ENCODE assay signal across 2 cellular contexts in the genomic region with DNA sequence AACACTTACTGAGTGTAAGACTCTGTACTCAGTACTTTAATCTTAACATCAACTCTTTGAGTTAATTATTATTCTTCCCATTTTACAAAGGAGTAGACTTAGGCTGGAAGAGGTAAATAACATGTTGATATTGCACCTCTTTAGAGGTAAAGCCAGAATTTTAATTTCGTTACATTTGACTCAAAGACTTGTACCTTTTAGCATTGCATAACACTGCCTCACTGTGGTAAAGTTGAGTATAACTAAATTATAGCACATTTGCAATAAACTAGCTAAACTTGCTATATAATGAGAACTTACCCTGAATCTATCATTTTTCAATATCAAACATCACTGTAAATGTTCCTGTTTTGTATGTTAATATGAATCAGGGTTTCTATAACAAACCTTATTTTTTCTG.
TF ChIP-seq lines count a peak whose summit lies in the region.

No MANE protein-coding gene starts in this region.

TF ChIP-seq in liver, 16 proteins besides CTCF, POLR2A, EP300 and RAD21 (continued from another document):
- TF ChIP-seq, protein P1, sequence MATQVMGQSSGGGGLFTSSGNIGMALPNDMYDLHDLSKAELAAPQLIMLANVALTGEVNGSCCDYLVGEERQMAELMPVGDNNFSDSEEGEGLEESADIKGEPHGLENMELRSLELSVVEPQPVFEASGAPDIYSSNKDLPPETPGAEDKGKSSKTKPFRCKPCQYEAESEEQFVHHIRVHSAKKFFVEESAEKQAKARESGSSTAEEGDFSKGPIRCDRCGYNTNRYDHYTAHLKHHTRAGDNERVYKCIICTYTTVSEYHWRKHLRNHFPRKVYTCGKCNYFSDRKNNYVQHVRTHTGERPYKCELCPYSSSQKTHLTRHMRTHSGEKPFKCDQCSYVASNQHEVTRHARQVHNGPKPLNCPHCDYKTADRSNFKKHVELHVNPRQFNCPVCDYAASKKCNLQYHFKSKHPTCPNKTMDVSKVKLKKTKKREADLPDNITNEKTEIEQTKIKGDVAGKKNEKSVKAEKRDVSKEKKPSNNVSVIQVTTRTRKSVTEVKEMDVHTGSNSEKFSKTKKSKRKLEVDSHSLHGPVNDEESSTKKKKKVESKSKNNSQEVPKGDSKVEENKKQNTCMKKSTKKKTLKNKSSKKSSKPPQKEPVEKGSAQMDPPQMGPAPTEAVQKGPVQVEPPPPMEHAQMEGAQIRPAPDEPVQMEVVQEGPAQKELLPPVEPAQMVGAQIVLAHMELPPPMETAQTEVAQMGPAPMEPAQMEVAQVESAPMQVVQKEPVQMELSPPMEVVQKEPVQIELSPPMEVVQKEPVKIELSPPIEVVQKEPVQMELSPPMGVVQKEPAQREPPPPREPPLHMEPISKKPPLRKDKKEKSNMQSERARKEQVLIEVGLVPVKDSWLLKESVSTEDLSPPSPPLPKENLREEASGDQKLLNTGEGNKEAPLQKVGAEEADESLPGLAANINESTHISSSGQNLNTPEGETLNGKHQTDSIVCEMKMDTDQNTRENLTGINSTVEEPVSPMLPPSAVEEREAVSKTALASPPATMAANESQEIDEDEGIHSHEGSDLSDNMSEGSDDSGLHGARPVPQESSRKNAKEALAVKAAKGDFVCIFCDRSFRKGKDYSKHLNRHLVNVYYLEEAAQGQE (IDR thresholded peaks at IDR 0.05): no peak
- no peak for TF ChIP-seq EGR1 (IDR thresholded peaks at IDR 0.05; ENCODE audit: low read depth in 2 of 2)

TF ChIP-seq in HepG2, 621 proteins besides CTCF, POLR2A, EP300 and RAD21 (continued from another document):
- TF ChIP-seq, protein P2, sequence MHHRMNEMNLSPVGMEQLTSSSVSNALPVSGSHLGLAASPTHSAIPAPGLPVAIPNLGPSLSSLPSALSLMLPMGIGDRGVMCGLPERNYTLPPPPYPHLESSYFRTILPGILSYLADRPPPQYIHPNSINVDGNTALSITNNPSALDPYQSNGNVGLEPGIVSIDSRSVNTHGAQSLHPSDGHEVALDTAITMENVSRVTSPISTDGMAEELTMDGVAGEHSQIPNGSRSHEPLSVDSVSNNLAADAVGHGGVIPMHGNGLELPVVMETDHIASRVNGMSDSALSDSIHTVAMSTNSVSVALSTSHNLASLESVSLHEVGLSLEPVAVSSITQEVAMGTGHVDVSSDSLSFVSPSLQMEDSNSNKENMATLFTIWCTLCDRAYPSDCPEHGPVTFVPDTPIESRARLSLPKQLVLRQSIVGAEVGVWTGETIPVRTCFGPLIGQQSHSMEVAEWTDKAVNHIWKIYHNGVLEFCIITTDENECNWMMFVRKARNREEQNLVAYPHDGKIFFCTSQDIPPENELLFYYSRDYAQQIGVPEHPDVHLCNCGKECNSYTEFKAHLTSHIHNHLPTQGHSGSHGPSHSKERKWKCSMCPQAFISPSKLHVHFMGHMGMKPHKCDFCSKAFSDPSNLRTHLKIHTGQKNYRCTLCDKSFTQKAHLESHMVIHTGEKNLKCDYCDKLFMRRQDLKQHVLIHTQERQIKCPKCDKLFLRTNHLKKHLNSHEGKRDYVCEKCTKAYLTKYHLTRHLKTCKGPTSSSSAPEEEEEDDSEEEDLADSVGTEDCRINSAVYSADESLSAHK (CRISPR knock-in tag; IDR thresholded peaks at IDR 0.05; ENCODE audit: borderline replicate concordance): no peak
- TF ChIP-seq, protein P3, sequence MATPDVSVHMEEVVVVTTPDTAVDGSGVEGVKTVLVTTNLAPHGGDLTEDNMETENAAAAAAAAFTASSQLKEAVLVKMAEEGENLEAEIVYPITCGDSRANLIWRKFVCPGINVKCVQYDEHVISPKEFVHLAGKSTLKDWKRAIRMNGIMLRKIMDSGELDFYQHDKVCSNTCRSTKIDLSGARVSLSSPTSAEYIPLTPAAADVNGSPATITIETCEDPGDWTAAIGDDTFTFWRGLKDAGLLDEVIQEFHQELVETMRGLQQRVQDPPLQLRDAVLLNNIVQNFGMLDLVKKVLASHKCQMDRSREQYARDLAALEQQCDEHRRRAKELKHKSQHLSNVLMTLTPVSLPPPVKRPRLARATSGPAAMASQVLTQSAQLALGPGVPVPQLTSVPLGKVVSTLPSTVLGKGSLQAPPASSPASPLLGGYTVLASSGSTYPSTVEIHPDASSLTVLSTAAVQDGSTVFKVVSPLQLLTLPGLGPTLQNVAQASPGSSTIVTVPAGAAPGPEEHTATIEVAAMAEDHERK (CRISPR knock-in tag; IDR thresholded peaks at IDR 0.05; ENCODE audit: low read depth): no peak
- TF ChIP-seq PRPF4 (IDR thresholded peaks at IDR 0.05; ENCODE audit: low read depth, low read length, poor library complexity, severe bottlenecking): no peak
